In genomic region chr9:134449180-134449916, GRCh38 we compare ENCODE assay signal across 8 cellular contexts.
DNase-seq lines count a peak whose midpoint lies in the region; ATAC-seq and TF ChIP-seq lines count a peak whose summit lies in the region.

No MANE protein-coding gene starts in this region.

- peaks cover 5% of the 10 kb centered on the region for H3K4me1 Mint-ChIP-seq in activated CD4-positive, alpha-beta T cell treated with anti-CD3 and anti-CD28 coated beads for 36 hours

- in situ Hi-C loops in GM13977 (cut with MboI; ENCODE audit: low pct_unique_long_range_greater_than_20kb, low sequenced_read_pairs, unreplicated experiment): loop anchor here (10.0 kb wide), 1 partner anchor 285 kb away; the partner anchor contains the start of gene RNU6ATAC

- H3K36me3 Mint-ChIP-seq in activated CD4-positive, alpha-beta T cell treated with anti-CD3 and anti-CD28 coated beads for 36 hours (ENCODE audit: low read depth): no peaks in the 10 kb centered on the region

- no peaks in the 10 kb centered on the region for H3K27me3 Mint-ChIP-seq in activated CD4-positive, alpha-beta T cell treated with anti-CD3 and anti-CD28 coated beads for 36 hours

- H3K9me3 Mint-ChIP-seq in activated CD4-positive, alpha-beta T cell treated with anti-CD3 and anti-CD28 coated beads for 36 hours (ENCODE audit: low read depth): peaks cover 11% of the 10 kb centered on the region

- CTCF ChIA-PET in activated CD4-positive, alpha-beta T cell treated with anti-CD3 and anti-CD28 coated beads for 36 hours (lab: Charles Lee): interaction anchor here (0.6 to 1.8 kb wide), 24 partner anchors 9 to 965 kb away, joined by 3 to 12 read pairs (median 3); no protein-coding TSS in a partner anchor

- peak; percentile 83 for ATAC-seq in HG03108 (IDR thresholded peaks at IDR 0.05; ENCODE audit: unreplicated experiment)
- peak; percentile 100 for ATAC-seq in activated CD4-positive, alpha-beta T cell treated with anti-CD3 and anti-CD28 coated beads for 36 hours

- DNase-seq in 8988T (peak; percentile 98), GM13977 (ENCODE audit: low spot score) (peak; percentile 95), NCI-H226 (peak; percentile 77), choroid plexus epithelial cell (ENCODE audit: low read depth) (peak; percentile 98), left kidney (ENCODE audit: low read depth, low spot score) (peak; percentile 97)
- DNase-seq in activated CD4-positive, alpha-beta T cell treated with anti-CD3 and anti-CD28 coated beads for 36 hours: peak; percentile 90
- peak; percentile 77 to 83 for DNase-seq in stimulated activated CD4-positive, alpha-beta T cell treated with anti-CD3 and anti-CD28 coated beads, Interleukin-4, amount 100 ng/mL, for 4 hours

- POLR2A ChIA-PET in activated CD4-positive, alpha-beta T cell treated with anti-CD3 and anti-CD28 coated beads for 36 hours (lab: Charles Lee): interaction anchor here (0.7 kb wide), 1 partner anchor 34 kb away, joined by 3 read pairs; no protein-coding TSS in a partner anchor

- no peak overlapping the region for H3K4me3 Mint-ChIP-seq in activated CD4-positive, alpha-beta T cell treated with anti-CD3 and anti-CD28 coated beads for 36 hours

- intact Hi-C loops in activated CD4-positive, alpha-beta T cell treated with anti-CD3 and anti-CD28 coated beads for 36 hours (cut with DNase I, micrococcal nuclease): loop anchor here (1.0 to 5.0 kb wide), 9 partner anchors 103 to 963 kb away; partner anchors contain the start of gene COL5A1 (in 1 of the 2)

- no peak overlapping the region for H3K27ac Mint-ChIP-seq in activated CD4-positive, alpha-beta T cell treated with anti-CD3 and anti-CD28 coated beads for 36 hours

- no peak overlapping the region for H3K4me3 ChIP-seq in choroid plexus epithelial cell (ENCODE audit: low read depth, low read length)

- TF ChIP-seq CTCF in GM13977 (IDR thresholded peaks at IDR 0.05; ENCODE audit: extremely low read depth, insufficient read depth, missing control alignments) (peak; percentile 90), choroid plexus epithelial cell (conservative IDR thresholded peaks at IDR 0.05; ENCODE audit: low read depth, low read length) (peak; percentile 97)
